In the genomic region with DNA sequence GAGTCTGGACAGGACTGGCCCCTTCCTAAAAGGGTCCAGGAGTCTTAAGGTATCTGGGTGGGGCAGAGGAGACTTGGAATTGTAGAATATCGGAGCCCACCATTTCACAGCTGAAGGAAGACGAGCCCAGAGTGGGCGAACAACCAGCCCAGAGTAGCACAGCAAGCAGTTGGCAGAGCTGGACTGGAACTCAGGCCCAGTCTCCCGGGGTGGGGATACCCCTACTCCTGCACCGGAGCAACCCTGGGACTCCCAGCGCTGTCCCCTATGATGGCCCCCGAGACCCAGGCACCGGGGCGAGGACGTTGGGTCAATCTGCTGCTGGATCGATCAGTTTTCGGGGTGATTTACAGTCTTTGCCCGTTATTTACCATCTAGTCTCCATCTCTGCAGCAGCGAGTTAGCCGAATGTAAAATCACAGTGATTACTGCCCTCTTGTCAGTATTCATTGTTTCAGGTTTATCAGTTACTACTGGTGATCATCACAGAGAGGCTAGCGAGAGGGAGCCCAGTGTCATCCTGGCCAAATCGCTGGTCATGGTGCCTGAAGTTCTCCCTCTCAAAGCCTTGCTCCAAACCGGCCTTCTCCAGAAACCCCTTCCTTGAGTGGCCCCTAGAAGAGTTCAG, we compare ENCODE assay signal across 18 cellular contexts.
"Had no signal": no experiment of that assay in that cellular context is flagged by ENCODE, and none has a peak within 500 bp of the region (broad histone marks: within the 10 kb centered on the region; RNA-seq: fewer than 3 reads in every experiment).

No MANE protein-coding gene starts in this region.

- H3K36me3 Mint-ChIP-seq: activated naive CD8-positive, alpha-beta T cell; naive B cell had no signal

- H3K9me3 ChIP-seq: breast epithelium, colonic mucosa, gastrocnemius medialis, psoas muscle had no signal

- ATAC-seq: activated T-cell treated with anti-CD3 and anti-CD28 coated beads, Interleukin-2, amount 50 U/mL, for 4 hours; gastrocnemius medialis; psoas muscle; sciatic nerve had no signal

- H3K4me1 ChIP-seq: breast epithelium, colonic mucosa, gastrocnemius medialis had no signal

- DNase-seq: activated B cell treated with CpG ODN at 0.5 μM for 24 hours; activated CD4-positive, alpha-beta T cell treated with anti-CD3 and anti-CD28 coated beads, Interleukin-2, amount 50 U/mL, for 1 hour; activated effector memory CD4-positive, alpha-beta T cell treated with anti-CD3 and anti-CD28 coated beads, Interleukin-2, amount 50 U/mL, for 16 hours; activated T-cell treated with anti-CD3 and anti-CD28 coated beads, Interleukin-2, amount 50 U/mL, for 4 hours; amygdala; colonic mucosa; effector CD4-positive, alpha-beta T cell; gastrocnemius medialis; naive B cell; stimulated activated CD4-positive, alpha-beta T cell treated with anti-CD3 and anti-CD28 coated beads, Interleukin-4, amount 100 ng/mL, for 1 hour; T-helper 2 cell had no signal

- H3K4me3 ChIP-seq: breast epithelium, colonic mucosa, gastrocnemius medialis, psoas muscle had no signal

- H3K27ac Mint-ChIP-seq: activated B cell treated with CpG ODN at 0.5 μM for 24 hours; activated naive CD8-positive, alpha-beta T cell; stimulated activated naive CD8-positive, alpha-beta T cell treated with anti-CD3 and anti-CD28 coated beads, Interleukin-15, Interleukin-2, amounts not matched to agents 100 ng/mL and 50 ng/mL, for 24 hours had no signal

- FAIRE-seq: keratinocyte, TTC549 had no signal

- H3K9me3 Mint-ChIP-seq: activated B cell treated with CpG ODN at 0.5 μM for 24 hours; activated T-cell treated with anti-CD3 and anti-CD28 coated beads, Interleukin-2, amount 50 U/mL, for 4 hours; stimulated activated naive CD8-positive, alpha-beta T cell treated with anti-CD3 and anti-CD28 coated beads, Interleukin-15, Interleukin-2, amounts not matched to agents 100 ng/mL and 50 ng/mL, for 24 hours had no signal

- H3K27ac ChIP-seq: breast epithelium, colonic mucosa, gastrocnemius medialis, psoas muscle had no signal

- H3K36me3 ChIP-seq: breast epithelium, colonic mucosa, gastrocnemius medialis had no signal

- H3K4me3 Mint-ChIP-seq: activated B cell treated with CpG ODN at 0.5 μM for 24 hours; activated naive CD8-positive, alpha-beta T cell; activated T-cell treated with anti-CD3 and anti-CD28 coated beads, Interleukin-2, amount 50 U/mL, for 4 hours; stimulated activated naive CD8-positive, alpha-beta T cell treated with anti-CD3 and anti-CD28 coated beads, Interleukin-15, Interleukin-2, amounts not matched to agents 100 ng/mL and 50 ng/mL, for 24 hours had no signal

- H3K27me3 ChIP-seq: breast epithelium, colonic mucosa, gastrocnemius medialis had no signal

- H3K27me3 Mint-ChIP-seq: stimulated activated naive CD8-positive, alpha-beta T cell treated with anti-CD3 and anti-CD28 coated beads, Interleukin-15, Interleukin-2, amounts not matched to agents 100 ng/mL and 50 ng/mL, for 24 hours had no signal
